In the genomic region with DNA sequence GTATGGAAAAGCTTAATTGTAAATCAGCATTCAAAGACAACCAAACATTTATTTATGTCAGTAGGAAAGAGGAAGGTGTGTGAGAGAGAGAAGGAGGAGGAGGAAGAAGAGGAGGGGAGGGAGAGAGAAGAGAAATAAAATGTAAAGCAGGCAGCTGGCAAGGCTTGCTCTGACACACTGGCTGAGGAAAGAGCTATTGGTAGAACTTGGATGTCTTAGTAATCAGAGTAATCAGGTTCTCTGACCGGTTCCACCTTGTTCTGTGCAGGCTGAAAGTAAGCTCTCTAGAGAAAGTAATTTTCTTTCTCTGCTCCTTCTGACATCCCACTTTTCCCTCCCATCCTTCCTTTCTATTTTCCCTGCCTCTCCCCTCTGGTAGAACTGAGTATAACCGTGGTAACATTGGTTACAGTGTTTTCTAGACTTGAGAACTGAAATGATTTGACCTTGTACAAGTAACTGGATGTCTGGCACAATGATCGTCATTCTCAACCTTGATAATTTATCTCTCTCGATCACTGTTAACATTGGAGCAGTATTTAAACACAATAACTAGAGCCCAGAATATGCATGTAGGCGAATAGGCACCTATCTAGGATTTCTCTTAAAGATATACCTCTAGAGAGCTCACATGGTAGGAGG, we compare ENCODE assay signal across 3 cellular contexts.
TF ChIP-seq lines count a peak whose summit lies in the region.

No MANE protein-coding gene starts in this region.

TF ChIP-seq in IMR-90, 13 proteins besides CTCF, POLR2A, EP300 and RAD21:
- TF ChIP-seq, protein P1, sequence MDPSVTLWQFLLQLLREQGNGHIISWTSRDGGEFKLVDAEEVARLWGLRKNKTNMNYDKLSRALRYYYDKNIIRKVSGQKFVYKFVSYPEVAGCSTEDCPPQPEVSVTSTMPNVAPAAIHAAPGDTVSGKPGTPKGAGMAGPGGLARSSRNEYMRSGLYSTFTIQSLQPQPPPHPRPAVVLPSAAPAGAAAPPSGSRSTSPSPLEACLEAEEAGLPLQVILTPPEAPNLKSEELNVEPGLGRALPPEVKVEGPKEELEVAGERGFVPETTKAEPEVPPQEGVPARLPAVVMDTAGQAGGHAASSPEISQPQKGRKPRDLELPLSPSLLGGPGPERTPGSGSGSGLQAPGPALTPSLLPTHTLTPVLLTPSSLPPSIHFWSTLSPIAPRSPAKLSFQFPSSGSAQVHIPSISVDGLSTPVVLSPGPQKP (IDR thresholded peaks at IDR 0.05; ENCODE audit: borderline replicate concordance, low read depth, low read length), result no peak
- TF ChIP-seq FOS (IDR thresholded peaks at IDR 0.05; ENCODE audit: low read depth, low read length) (no peak), MXI1 (IDR thresholded peaks at IDR 0.05; ENCODE audit: borderline replicate concordance, low read depth, low read length) (no peak), BHLHE40 (IDR thresholded peaks at IDR 0.05; ENCODE audit: low read depth, low read length) (no peak), SMC3 (IDR thresholded peaks at IDR 0.05; ENCODE audit: low read depth, low read length) (no peak), MAZ (IDR thresholded peaks at IDR 0.05; ENCODE audit: borderline replicate concordance, low read depth, low read length) (no peak), NFE2L2 (IDR thresholded peaks at IDR 0.05; ENCODE audit: low read depth, low read length) (no peak), CEBPB (IDR thresholded peaks at IDR 0.05; ENCODE audit: low read depth, low read length) (no peak), CHD1 (IDR thresholded peaks at IDR 0.05; ENCODE audit: low read depth, low read length) (no peak), RCOR1 (IDR thresholded peaks at IDR 0.05; ENCODE audit: insufficient replicate concordance, low read length) (no peak), RFX5 (IDR thresholded peaks at IDR 0.05; ENCODE audit: low read depth, low read length) (no peak), MAFK (IDR thresholded peaks at IDR 0.05; ENCODE audit: low read depth, low read length) (no peak)
- TF ChIP-seq, protein P2, sequence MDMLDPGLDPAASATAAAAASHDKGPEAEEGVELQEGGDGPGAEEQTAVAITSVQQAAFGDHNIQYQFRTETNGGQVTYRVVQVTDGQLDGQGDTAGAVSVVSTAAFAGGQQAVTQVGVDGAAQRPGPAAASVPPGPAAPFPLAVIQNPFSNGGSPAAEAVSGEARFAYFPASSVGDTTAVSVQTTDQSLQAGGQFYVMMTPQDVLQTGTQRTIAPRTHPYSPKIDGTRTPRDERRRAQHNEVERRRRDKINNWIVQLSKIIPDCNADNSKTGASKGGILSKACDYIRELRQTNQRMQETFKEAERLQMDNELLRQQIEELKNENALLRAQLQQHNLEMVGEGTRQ (IDR thresholded peaks at IDR 0.05; ENCODE audit: low read depth, low read length), result no peak

TF ChIP-seq in GM12878, 131 proteins besides CTCF, POLR2A, EP300 and RAD21:
- TF ChIP-seq, protein P3, sequence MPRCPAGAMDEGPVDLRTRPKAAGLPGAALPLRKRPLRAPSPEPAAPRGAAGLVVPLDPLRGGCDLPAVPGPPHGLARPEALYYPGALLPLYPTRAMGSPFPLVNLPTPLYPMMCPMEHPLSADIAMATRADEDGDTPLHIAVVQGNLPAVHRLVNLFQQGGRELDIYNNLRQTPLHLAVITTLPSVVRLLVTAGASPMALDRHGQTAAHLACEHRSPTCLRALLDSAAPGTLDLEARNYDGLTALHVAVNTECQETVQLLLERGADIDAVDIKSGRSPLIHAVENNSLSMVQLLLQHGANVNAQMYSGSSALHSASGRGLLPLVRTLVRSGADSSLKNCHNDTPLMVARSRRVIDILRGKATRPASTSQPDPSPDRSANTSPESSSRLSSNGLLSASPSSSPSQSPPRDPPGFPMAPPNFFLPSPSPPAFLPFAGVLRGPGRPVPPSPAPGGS (IDR thresholded peaks at IDR 0.05; ENCODE audit: borderline replicate concordance, insufficient read depth, low read depth, low read length, poor library complexity, severe bottlenecking), result no peak
- TF ChIP-seq ZNF207 (IDR thresholded peaks at IDR 0.05; ENCODE audit: borderline replicate concordance), result no peak
- TF ChIP-seq HCFC1 (IDR thresholded peaks at IDR 0.05; ENCODE audit: low read length), result no peak
- no peak for TF ChIP-seq YBX1 (IDR thresholded peaks at IDR 0.05)
- no peak for TF ChIP-seq SIN3A (IDR thresholded peaks at IDR 0.05; ENCODE audit: low read depth, low read length)
- TF ChIP-seq, protein P4, sequence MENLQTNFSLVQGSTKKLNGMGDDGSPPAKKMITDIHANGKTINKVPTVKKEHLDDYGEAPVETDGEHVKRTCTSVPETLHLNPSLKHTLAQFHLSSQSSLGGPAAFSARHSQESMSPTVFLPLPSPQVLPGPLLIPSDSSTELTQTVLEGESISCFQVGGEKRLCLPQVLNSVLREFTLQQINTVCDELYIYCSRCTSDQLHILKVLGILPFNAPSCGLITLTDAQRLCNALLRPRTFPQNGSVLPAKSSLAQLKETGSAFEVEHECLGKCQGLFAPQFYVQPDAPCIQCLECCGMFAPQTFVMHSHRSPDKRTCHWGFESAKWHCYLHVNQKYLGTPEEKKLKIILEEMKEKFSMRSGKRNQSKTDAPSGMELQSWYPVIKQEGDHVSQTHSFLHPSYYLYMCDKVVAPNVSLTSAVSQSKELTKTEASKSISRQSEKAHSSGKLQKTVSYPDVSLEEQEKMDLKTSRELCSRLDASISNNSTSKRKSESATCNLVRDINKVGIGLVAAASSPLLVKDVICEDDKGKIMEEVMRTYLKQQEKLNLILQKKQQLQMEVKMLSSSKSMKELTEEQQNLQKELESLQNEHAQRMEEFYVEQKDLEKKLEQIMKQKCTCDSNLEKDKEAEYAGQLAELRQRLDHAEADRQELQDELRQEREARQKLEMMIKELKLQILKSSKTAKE (IDR thresholded peaks at IDR 0.05; ENCODE audit: low read depth, poor library complexity, severe bottlenecking), result no peak
- TF ChIP-seq POLR2AphosphoS2 (IDR thresholded peaks at IDR 0.05; ENCODE audit: low read depth, low read length), result no peak
- TF ChIP-seq, protein P5, sequence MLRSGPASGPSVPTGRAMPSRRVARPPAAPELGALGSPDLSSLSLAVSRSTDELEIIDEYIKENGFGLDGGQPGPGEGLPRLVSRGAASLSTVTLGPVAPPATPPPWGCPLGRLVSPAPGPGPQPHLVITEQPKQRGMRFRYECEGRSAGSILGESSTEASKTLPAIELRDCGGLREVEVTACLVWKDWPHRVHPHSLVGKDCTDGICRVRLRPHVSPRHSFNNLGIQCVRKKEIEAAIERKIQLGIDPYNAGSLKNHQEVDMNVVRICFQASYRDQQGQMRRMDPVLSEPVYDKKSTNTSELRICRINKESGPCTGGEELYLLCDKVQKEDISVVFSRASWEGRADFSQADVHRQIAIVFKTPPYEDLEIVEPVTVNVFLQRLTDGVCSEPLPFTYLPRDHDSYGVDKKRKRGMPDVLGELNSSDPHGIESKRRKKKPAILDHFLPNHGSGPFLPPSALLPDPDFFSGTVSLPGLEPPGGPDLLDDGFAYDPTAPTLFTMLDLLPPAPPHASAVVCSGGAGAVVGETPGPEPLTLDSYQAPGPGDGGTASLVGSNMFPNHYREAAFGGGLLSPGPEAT (IDR thresholded peaks at IDR 0.05; ENCODE audit: low read depth), result no peak

TF ChIP-seq in HEK293T, 16 proteins besides CTCF, POLR2A, EP300 and RAD21:
- TF ChIP-seq LEF1 (IDR thresholded peaks at IDR 0.05; ENCODE audit: borderline replicate concordance), result no peak
- no peak for TF ChIP-seq FOXM1 (IDR thresholded peaks at IDR 0.05; ENCODE audit: borderline replicate concordance)
- TF ChIP-seq NFRKB (IDR thresholded peaks at IDR 0.05), result no peak
- TF ChIP-seq FOXK2 (IDR thresholded peaks at IDR 0.05), result no peak
- no peak for TF ChIP-seq CTBP1 (IDR thresholded peaks at IDR 0.05; ENCODE audit: borderline replicate concordance)
- no peak for TF ChIP-seq SUZ12 (IDR thresholded peaks at IDR 0.05)
TF ChIP-seq in HEK293T: peak in this region for 0.
